ENCODE assay signal across 18 cellular contexts in the genomic region with DNA sequence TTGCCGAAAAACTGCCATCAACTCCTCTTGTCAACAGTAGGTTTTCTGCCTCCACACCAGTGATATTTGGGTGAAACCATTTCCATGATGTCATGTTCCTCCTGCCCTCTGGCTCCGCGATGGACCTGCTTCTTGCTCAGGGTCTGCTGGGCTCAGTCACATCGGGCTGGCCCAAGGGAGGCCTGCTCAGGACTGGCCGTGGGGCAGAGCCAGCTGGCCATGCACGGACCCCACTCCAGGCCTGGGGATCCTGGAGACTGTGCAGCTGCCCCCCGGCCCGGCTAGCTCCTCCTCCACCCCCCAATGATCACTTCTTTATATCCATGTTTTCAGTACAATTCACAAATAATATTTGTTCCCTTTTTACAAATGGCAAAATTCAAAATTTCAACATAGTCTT.
"Had no signal": no experiment of that assay in that cellular context is flagged by ENCODE, and none has a peak within 500 bp of the region (broad histone marks: within the 10 kb centered on the region; RNA-seq: fewer than 3 reads in every experiment).

No MANE protein-coding gene starts in this region.

- H3K27me3 ChIP-seq: MG63 had no signal

- H3K4me3 ChIP-seq: MG63 had no signal

- H3K9me3 ChIP-seq: MG63 had no signal

- H3K36me3 ChIP-seq: MG63 had no signal

- H3K27ac ChIP-seq: RWPE1 had no signal

- ATAC-seq: Panc1, SK-N-SH treated with all-trans-retinoic acid at 6 μM for 48 hours had no signal

- DNase-seq: KBM-7, MG63, NCI-H1092, NCI-H1105 treated with DMSO at 0.1 percent for 48 hours, NCI-H1417 treated with DMSO at 0.1 percent for 48 hours, NCI-H146, NCI-H1694 treated with DMSO at 0.1 percent for 48 hours, NCI-H1930, NCI-H2081, NCI-H2107, NCI-H2227 treated with DMSO at 0.1 percent for 48 hours, NCI-H524, NCI-H526 treated with DMSO at 0.1 percent for 48 hours, NCI-H748 treated with DMSO at 0.1 percent for 48 hours, SHP77 had no signal
